ENCODE assay signal across 22 cellular contexts in genomic region chr2:25559148-25559547, GRCh38.
DNase-seq lines count a peak whose midpoint lies in the region; ATAC-seq and TF ChIP-seq lines count a peak whose summit lies in the region.
"Had no signal": no experiment of that assay in that cellular context is flagged by ENCODE, and none has a peak within 500 bp of the region (broad histone marks: within the 10 kb centered on the region; RNA-seq: fewer than 3 reads in every experiment).

No MANE protein-coding gene starts in this region.

- H3K27ac Mint-ChIP-seq in CD14-positive monocyte (peak overlapping the region; percentile 91 to 99 (median 94)), endodermal cell (peak overlapping the region; percentile 22), Caco-2 (ENCODE audit: unreplicated experiment) (no peak overlapping the region)
- H3K27ac Mint-ChIP-seq in activated CD8-positive, alpha-beta T cell treated with anti-CD3 and anti-CD28 coated beads for 36 hours = peak overlapping the region; percentile 81

- H3K4me2 ChIP-seq in DND-41 (ENCODE audit: insufficient read depth, low read length) = no peak overlapping the region
- H3K4me2 ChIP-seq: KMS-11 had no signal

- H3K9me3 ChIP-seq in DND-41 (ENCODE audit: insufficient read depth, low read length, severe bottlenecking) (no peaks in the 10 kb centered on the region), endodermal cell (ENCODE audit: control insufficient read depth, low read length) (no peaks in the 10 kb centered on the region), Caco-2 (no peaks in the 10 kb centered on the region)
- H3K9me3 ChIP-seq: adrenal gland, BE2C, upper lobe of right lung had no signal

- H3K4me1 ChIP-seq in DND-41 (ENCODE audit: insufficient read depth, low read length) (peaks cover 24% of the 10 kb centered on the region), endodermal cell (ENCODE audit: control insufficient read depth, insufficient read depth, low read length) (no peaks in the 10 kb centered on the region), Caco-2 (no peaks in the 10 kb centered on the region)
- H3K4me1 ChIP-seq: upper lobe of right lung had no signal

- H3K79me2 ChIP-seq in DND-41 (ENCODE audit: insufficient read depth, low read length) = no peaks in the 10 kb centered on the region

- intact Hi-C loops in CD14-positive monocyte (cut with micrococcal nuclease) = loop anchor here in 1 of 2 donors (10.0 kb wide), 1 partner anchor 284 kb away; no protein-coding TSS in a partner anchor
- intact Hi-C loops in activated CD8-positive, alpha-beta T cell treated with anti-CD3 and anti-CD28 coated beads for 36 hours (cut with micrococcal nuclease) = loop anchor here (5.0 kb wide), 1 partner anchor 202 kb away; no protein-coding TSS in a partner anchor
- intact Hi-C loops in Caco-2 (cut with micrococcal nuclease; ENCODE audit: unreplicated experiment) = no loop called here

- H3K4me3 Mint-ChIP-seq in CD14-positive monocyte (peak overlapping the region in 1 of 2 donors; percentile 54), endodermal cell (no peak overlapping the region), Caco-2 (ENCODE audit: unreplicated experiment) (no peak overlapping the region)
- H3K4me3 Mint-ChIP-seq in activated CD8-positive, alpha-beta T cell treated with anti-CD3 and anti-CD28 coated beads for 36 hours = no peak overlapping the region

- peaks cover 0 to 2% (median 0%) of the 10 kb centered on the region in 3 donors for H3K27me3 Mint-ChIP-seq in CD14-positive monocyte (ENCODE audit: low read depth in 3 of 3)
- H3K27me3 Mint-ChIP-seq in activated CD8-positive, alpha-beta T cell treated with anti-CD3 and anti-CD28 coated beads for 36 hours = no peaks in the 10 kb centered on the region
- no peaks in the 10 kb centered on the region for H3K27me3 Mint-ChIP-seq in endodermal cell (ENCODE audit: insufficient read depth)
- no peaks in the 10 kb centered on the region for H3K27me3 Mint-ChIP-seq in Caco-2 (ENCODE audit: insufficient read depth, unreplicated experiment)

- no peaks in the 10 kb centered on the region for H4K20me1 ChIP-seq in DND-41 (ENCODE audit: insufficient read depth, low read length)

- H3K36me3 Mint-ChIP-seq in CD14-positive monocyte = peaks cover 4 to 10% of the 10 kb centered on the region in 2 donors
- peaks cover 10% of the 10 kb centered on the region for H3K36me3 Mint-ChIP-seq in activated CD8-positive, alpha-beta T cell treated with anti-CD3 and anti-CD28 coated beads for 36 hours (ENCODE audit: low read depth)
- H3K36me3 Mint-ChIP-seq in endodermal cell (ENCODE audit: low read depth) = no peaks in the 10 kb centered on the region
- peaks cover 4% of the 10 kb centered on the region for H3K36me3 Mint-ChIP-seq in Caco-2 (ENCODE audit: insufficient read depth, unreplicated experiment)

- ATAC-seq in DND-41 (ENCODE audit: insufficient read depth, low read depth) = no peak
- ATAC-seq in activated CD8-positive, alpha-beta T cell treated with anti-CD3 and anti-CD28 coated beads for 36 hours = no peak
- ATAC-seq: Panc1, upper lobe of right lung had no signal

- DNase-seq in CD14-positive monocyte (ENCODE audit: low spot score) (no peak), DND-41 (no peak), endodermal cell (no peak), SW 1271 (lab: John Stamatoyannopoulos, UW) (no peak), LoVo (ENCODE audit: low spot score) (no peak), Caco-2 (no peak), NCI-H128 (lab: John Stamatoyannopoulos, UW; ENCODE audit: unreplicated experiment) (no peak)
- no peak for DNase-seq in activated CD8-positive, alpha-beta T cell treated with anti-CD3 and anti-CD28 coated beads for 36 hours
- DNase-seq: adrenal gland; BE2C; central memory CD4-positive, alpha-beta T cell; DMS53; effector memory CD4-positive, alpha-beta T cell; islet precursor cell; mesenchymal stem cell; NCI-H1105 treated with DMSO at 0.1 percent for 48 hours; NCI-H2171; NCI-H774; stimulated activated CD4-positive, alpha-beta T cell treated with anti-CD3 and anti-CD28 coated beads, Interleukin-15, amount 100 ng/mL, for 24 hours; upper lobe of right lung had no signal

- 92 to 93% methylated on average over 10 of the region's 10 CpGs for WGBS in endodermal cell (ENCODE audit: insufficient coverage in 1 of 2, insufficient read length in 1 of 2), 2 experiments

- no peak overlapping the region for H3K9ac ChIP-seq in DND-41 (ENCODE audit: low read depth, low read length)
- H3K9ac ChIP-seq in endodermal cell (ENCODE audit: extremely low read depth, low read length, poor library complexity, severe bottlenecking) = no peak overlapping the region
- H3K9ac ChIP-seq: KMS-11 had no signal

- H2AFZ ChIP-seq in DND-41 (ENCODE audit: low read depth, low read length) = no peak overlapping the region

- H3K4me1 Mint-ChIP-seq in CD14-positive monocyte (peaks cover 44% of the 10 kb centered on the region), endodermal cell (peaks cover 13% of the 10 kb centered on the region), Caco-2 (ENCODE audit: low read depth, unreplicated experiment) (no peaks in the 10 kb centered on the region)
- peaks cover 59% of the 10 kb centered on the region for H3K4me1 Mint-ChIP-seq in activated CD8-positive, alpha-beta T cell treated with anti-CD3 and anti-CD28 coated beads for 36 hours (ENCODE audit: low read depth)

- CTCF ChIA-PET in activated CD8-positive, alpha-beta T cell treated with anti-CD3 and anti-CD28 coated beads for 36 hours (lab: Charles Lee) = interaction anchor here (2.3 kb wide), 1 partner anchor 197 kb away, joined by 7 read pairs; no protein-coding TSS in a partner anchor
- CTCF ChIA-PET in Caco-2 (lab: Charles Lee) = no interaction called here

- POLR2A ChIA-PET in activated CD8-positive, alpha-beta T cell treated with anti-CD3 and anti-CD28 coated beads for 36 hours (lab: Charles Lee) = no interaction called here
- POLR2A ChIA-PET in Caco-2 (lab: Charles Lee) = no interaction called here

- H3K4me3 ChIP-seq in DND-41 (ENCODE audit: low read depth in 1 of 2, low read length in 2 of 2) = no peak overlapping the region
- H3K4me3 ChIP-seq in endodermal cell (ENCODE audit: low read length) = no peak overlapping the region
- H3K4me3 ChIP-seq in Caco-2 (ENCODE audit: low read depth, low read length) = no peak overlapping the region
- H3K4me3 ChIP-seq: adrenal gland, upper lobe of right lung had no signal

- no peak for TF ChIP-seq CTCF in CD14-positive monocyte (IDR thresholded peaks at IDR 0.05)
- no peak for TF ChIP-seq CTCF in DND-41 (IDR thresholded peaks at IDR 0.05; ENCODE audit: borderline replicate concordance, extremely low read depth, low read length, poor library complexity, severe bottlenecking)
- no peak for TF ChIP-seq CTCF in activated CD8-positive, alpha-beta T cell treated with anti-CD3 and anti-CD28 coated beads for 36 hours (IDR thresholded peaks at IDR 0.05)
- no peak for TF ChIP-seq CTCF in endodermal cell (conservative IDR thresholded peaks at IDR 0.05)
- no peak for TF ChIP-seq CTCF in Caco-2 (IDR thresholded peaks at IDR 0.05; ENCODE audit: insufficient read depth in 1 of 2, low read depth in 1 of 2, low read length in 1 of 2, severe bottlenecking in 1 of 2, unreplicated experiment in 1 of 2)

- H3K27me3 ChIP-seq in DND-41 (ENCODE audit: insufficient read depth, low read length, poor library complexity) (no peaks in the 10 kb centered on the region), endodermal cell (ENCODE audit: control insufficient read depth, insufficient read depth, low read length, poor library complexity, severe bottlenecking) (no peaks in the 10 kb centered on the region), Caco-2 (replicated peaks; ENCODE audit: control insufficient read depth, insufficient read depth, low read length) (no peaks in the 10 kb centered on the region)
- H3K27me3 ChIP-seq: adrenal gland, BE2C, upper lobe of right lung had no signal

- no TSS peak for BruUV-seq in Caco-2 (replicated peaks; lab: Mats Ljungman, UMichigan)

- H3K9me3 Mint-ChIP-seq in CD14-positive monocyte = peaks cover 0 to 6% (median 0%) of the 10 kb centered on the region in 7 donors
- H3K9me3 Mint-ChIP-seq in activated CD8-positive, alpha-beta T cell treated with anti-CD3 and anti-CD28 coated beads for 36 hours = peaks cover 4% of the 10 kb centered on the region
- H3K9me3 Mint-ChIP-seq in endodermal cell = no peaks in the 10 kb centered on the region
- H3K9me3 Mint-ChIP-seq in Caco-2 (ENCODE audit: unreplicated experiment) = no peaks in the 10 kb centered on the region

- H3K36me3 ChIP-seq in DND-41 (ENCODE audit: insufficient read depth, low read length) (no peaks in the 10 kb centered on the region), endodermal cell (ENCODE audit: control insufficient read depth, insufficient read depth, low read length) (no peaks in the 10 kb centered on the region), Caco-2 (ENCODE audit: control insufficient read depth, insufficient read depth, low read length) (no peaks in the 10 kb centered on the region)
- H3K36me3 ChIP-seq: adrenal gland, upper lobe of right lung had no signal

- H3K27ac ChIP-seq in DND-41 (ENCODE audit: low read length) = peak overlapping the region; percentile 63; the same call in 1 of the 2 replicates
- no peak overlapping the region for H3K27ac ChIP-seq in endodermal cell (ENCODE audit: low read depth, low read length)
- H3K27ac ChIP-seq: KMS-11, upper lobe of right lung had no signal
